34 cellular contexts compared by ENCODE assay signal in genomic region chr12:33786532-33786931, GRCh38.
"Had no signal": no experiment of that assay in that cellular context is flagged by ENCODE, and none has a peak within 500 bp of the region (broad histone marks: within the 10 kb centered on the region; RNA-seq: fewer than 3 reads in every experiment).

No MANE protein-coding gene starts in this region.

- H3K9me3 ChIP-seq: MG63 had no signal

- H3K36me3 ChIP-seq: MG63 had no signal

- DNase-seq: Karpas-422, Kasumi-1, MG63, MM.1S, MV-4-11, NCI-H1048, NCI-H1092, NCI-H1092 treated with DMSO at 0.1 percent for 48 hours, NCI-H1105, NCI-H1105 treated with DMSO at 0.1 percent for 48 hours, NCI-H1417, NCI-H1417 treated with DMSO at 0.1 percent for 48 hours, NCI-H1436, NCI-H1436 treated with DMSO at 0.1 percent for 48 hours, NCI-H146, NCI-H1694, NCI-H1694 treated with DMSO at 0.1 percent for 48 hours, NCI-H187, NCI-H187 treated with DMSO at 0.1 percent for 48 hours, NCI-H1930, NCI-H2029, NCI-H2029 treated with DMSO at 0.1 percent for 48 hours, NCI-H2081, NCI-H2081 treated with DMSO at 0.1 percent for 48 hours, NCI-H2107, NCI-H2171, NCI-H2171 treated with DMSO at 0.1 percent for 48 hours, NCI-H2227 treated with DMSO at 0.1 percent for 48 hours, NCI-H226, NCI-H345, NCI-H446, NCI-H446 treated with DMSO at 0.1 percent for 48 hours, NCI-H510A had no signal

- H3K27ac ChIP-seq: KMS-11 had no signal

- H3K4me2 ChIP-seq: KMS-11 had no signal

- H3K27me3 ChIP-seq: MG63 had no signal

- H3K4me3 ChIP-seq: MG63 had no signal

- H3K9ac ChIP-seq: KMS-11 had no signal
